In the genomic region with DNA sequence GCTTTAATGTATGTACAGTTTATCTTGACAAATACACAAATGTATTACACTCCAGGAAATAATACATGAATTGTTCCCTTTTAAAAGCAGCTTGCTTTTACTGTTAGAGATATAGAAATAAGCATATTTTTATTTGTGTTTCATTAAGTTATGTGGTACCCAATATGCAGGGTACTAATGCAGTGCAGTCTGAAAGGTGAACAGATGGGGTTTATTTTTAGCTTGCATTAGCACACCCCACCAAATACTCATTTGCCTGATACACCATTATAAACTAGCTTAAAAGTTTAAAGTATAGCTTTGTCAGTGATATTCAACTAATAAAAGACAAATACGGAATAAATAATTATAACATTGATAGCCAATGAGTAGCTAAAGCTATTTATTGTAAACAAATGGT, we compare ENCODE assay signal across 19 cellular contexts.
DNase-seq lines count a peak whose midpoint lies in the region; ATAC-seq and FAIRE-seq lines count a peak whose summit lies in the region.
"Had no signal": no experiment of that assay in that cellular context is flagged by ENCODE, and none has a peak within 500 bp of the region (broad histone marks: within the 10 kb centered on the region; RNA-seq: fewer than 3 reads in every experiment).

No MANE protein-coding gene starts in this region.

- DNase-seq in G401 (ENCODE audit: low spot score) (peak; percentile 28), NCI-H1694 (lab: John Stamatoyannopoulos, UW) (peak; percentile 51), NCI-H2171 treated with DMSO at 0.1 percent for 48 hours (lab: John Stamatoyannopoulos, UW) (peak; percentile 45)
- DNase-seq: C1 segment of cervical spinal cord; Calu3; CD4-positive, alpha-beta memory T cell; COR-L47; DMS79; EL; GF-D8; GOT3; HFFc6 had no signal

- in situ Hi-C loops in G401 (cut with HindIII; ENCODE audit: low sequenced_read_pairs), result no loop called here

- ATAC-seq in HG02973 (IDR thresholded peaks at IDR 0.05; ENCODE audit: unreplicated experiment) (no peak), esophagus mucosa (no peak), GM21786 (IDR thresholded peaks at IDR 0.05; ENCODE audit: unreplicated experiment) (no peak)

- peak; percentile 47 for FAIRE-seq in islet of Langerhans (lab: Jason Lieb, UNC)
- FAIRE-seq: GM12891, GM18507, H54 had no signal
